In the genomic region with DNA sequence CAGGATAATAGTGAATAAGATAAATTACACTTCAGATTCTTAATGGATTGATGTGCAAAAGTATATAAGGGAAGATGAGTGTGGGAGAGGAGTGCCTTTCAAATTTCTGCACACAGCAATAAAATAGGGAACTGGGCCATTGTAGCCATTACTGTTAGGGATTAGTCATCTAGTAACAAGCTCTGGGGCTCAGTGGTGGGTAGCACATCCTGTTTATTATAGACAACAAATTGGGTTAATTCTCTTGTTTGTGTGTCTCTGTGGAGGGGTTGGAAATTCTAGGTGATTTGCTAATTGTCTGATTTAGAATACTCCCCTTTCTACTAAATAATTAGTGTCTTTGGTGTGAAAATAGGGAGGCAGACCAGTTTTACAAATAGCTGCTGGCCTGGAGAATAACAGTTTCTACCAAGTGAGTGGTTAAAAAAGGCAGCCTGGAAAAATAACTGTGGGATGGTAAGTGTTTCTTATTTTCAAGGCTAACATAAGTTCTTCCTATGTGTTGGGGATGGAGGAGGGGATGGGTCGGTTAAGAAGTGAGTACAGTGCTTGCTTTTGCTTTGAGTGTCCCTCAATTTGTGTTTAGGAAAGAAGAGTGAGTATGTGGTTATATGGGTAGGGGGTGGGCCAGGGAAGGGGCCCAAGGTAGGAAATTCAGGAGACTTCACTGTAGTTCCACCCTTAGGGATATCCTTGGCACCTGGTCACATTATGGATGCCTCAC, we compare ENCODE assay signal across 1 cellular context.
TF ChIP-seq lines count a peak whose summit lies in the region.

No MANE protein-coding gene starts in this region.

TF ChIP-seq in IMR-90, 13 proteins besides CTCF, POLR2A, EP300 and RAD21 (continued from another document):
- TF ChIP-seq, protein P1, sequence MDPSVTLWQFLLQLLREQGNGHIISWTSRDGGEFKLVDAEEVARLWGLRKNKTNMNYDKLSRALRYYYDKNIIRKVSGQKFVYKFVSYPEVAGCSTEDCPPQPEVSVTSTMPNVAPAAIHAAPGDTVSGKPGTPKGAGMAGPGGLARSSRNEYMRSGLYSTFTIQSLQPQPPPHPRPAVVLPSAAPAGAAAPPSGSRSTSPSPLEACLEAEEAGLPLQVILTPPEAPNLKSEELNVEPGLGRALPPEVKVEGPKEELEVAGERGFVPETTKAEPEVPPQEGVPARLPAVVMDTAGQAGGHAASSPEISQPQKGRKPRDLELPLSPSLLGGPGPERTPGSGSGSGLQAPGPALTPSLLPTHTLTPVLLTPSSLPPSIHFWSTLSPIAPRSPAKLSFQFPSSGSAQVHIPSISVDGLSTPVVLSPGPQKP (IDR thresholded peaks at IDR 0.05; ENCODE audit: borderline replicate concordance, low read depth, low read length): no peak
- TF ChIP-seq NFE2L2 (IDR thresholded peaks at IDR 0.05; ENCODE audit: low read depth, low read length) (no peak), CEBPB (IDR thresholded peaks at IDR 0.05; ENCODE audit: low read depth, low read length) (no peak), RCOR1 (IDR thresholded peaks at IDR 0.05; ENCODE audit: insufficient replicate concordance, low read length) (no peak), FOS (IDR thresholded peaks at IDR 0.05; ENCODE audit: low read depth, low read length) (no peak), MAZ (IDR thresholded peaks at IDR 0.05; ENCODE audit: borderline replicate concordance, low read depth, low read length) (no peak), RFX5 (IDR thresholded peaks at IDR 0.05; ENCODE audit: low read depth, low read length) (no peak), CHD1 (IDR thresholded peaks at IDR 0.05; ENCODE audit: low read depth, low read length) (no peak), MAFK (IDR thresholded peaks at IDR 0.05; ENCODE audit: low read depth, low read length) (no peak)
